15 cellular contexts compared by ENCODE assay signal in the genomic region with DNA sequence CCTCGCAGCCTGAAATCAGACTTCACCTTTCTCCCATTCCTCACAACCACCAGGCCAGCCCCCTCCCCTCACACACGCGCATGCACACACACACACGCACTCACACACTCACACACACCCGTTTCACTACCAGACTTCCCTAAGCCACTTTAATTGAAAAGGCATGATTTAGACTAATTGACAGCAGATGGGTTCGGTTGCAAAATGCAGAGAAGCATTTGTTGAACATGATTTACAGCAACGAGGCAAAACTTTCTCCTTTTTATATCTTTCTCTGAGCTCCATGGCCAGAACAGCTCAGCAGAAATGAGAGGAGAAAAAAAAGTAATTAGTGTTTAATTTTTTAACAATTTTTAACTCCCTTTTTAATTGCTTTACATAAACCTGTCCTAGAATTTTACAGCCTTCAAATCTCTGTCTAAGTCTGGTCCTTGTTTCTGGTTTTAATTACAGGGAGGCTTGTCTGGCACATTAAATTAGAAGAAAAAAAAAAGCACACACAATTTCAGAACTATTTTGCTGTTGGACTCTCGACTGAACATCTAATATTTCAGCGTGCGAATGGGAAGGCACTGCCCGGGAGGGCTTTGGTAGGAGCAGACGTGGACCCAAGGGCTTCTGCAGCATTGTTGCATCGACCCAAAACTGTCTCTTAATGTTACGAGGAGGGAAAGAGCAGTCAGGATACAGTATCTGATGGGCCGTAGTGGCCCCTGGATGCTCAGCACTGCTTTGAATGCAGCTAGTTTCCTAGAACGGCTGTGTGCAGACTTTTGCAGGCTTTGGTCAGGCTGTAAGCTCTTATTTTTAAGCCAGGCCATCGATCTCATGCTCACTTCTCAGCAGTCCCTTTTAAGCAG.
DNase-seq lines count a peak whose midpoint lies in the region; TF ChIP-seq lines count a peak whose summit lies in the region.
"Had no signal": no experiment of that assay in that cellular context is flagged by ENCODE, and none has a peak within 500 bp of the region (broad histone marks: within the 10 kb centered on the region; RNA-seq: fewer than 3 reads in every experiment).

No MANE protein-coding gene starts in this region.

- H3K27me3 ChIP-seq in transverse colon (no peaks in the 10 kb centered on the region), stomach (no peaks in the 10 kb centered on the region)

- WGBS in transverse colon (ENCODE audit: low coverage in 1 of 2), 2 donors, result 74 to 77% methylated on average over 11 to 17 of the region's 17 CpGs
- WGBS in stomach, 5 donors, result 76 to 88% (median 85%) methylated on average over 17 of the region's 17 CpGs

- no peak overlapping the region for H3K4me3 ChIP-seq in fibroblast of the aortic adventitia (ENCODE audit: low read depth, low read length)
- H3K4me3 ChIP-seq in transverse colon, result no peak overlapping the region
- H3K4me3 ChIP-seq in stomach, result no peak overlapping the region
- H3K4me3 ChIP-seq: esophagus muscularis mucosa, smooth muscle cell, upper lobe of left lung had no signal

- H3K27me3 Mint-ChIP-seq in MCF 10A (ENCODE audit: insufficient read depth, unreplicated experiment), result no peaks in the 10 kb centered on the region

- H3K9me3 Mint-ChIP-seq in MCF 10A (ENCODE audit: unreplicated experiment), result no peaks in the 10 kb centered on the region

- CTCF ChIA-PET in MCF 10A (lab: Yijun Ruan, JAX), result no interaction called here

- TF ChIP-seq POLR2A in transverse colon (IDR thresholded peaks at IDR 0.05), result no peak
- TF ChIP-seq POLR2A in stomach (IDR thresholded peaks at IDR 0.05), result no peak

- no peak for TF ChIP-seq EP300 in transverse colon (IDR thresholded peaks at IDR 0.05; ENCODE audit: low read depth)
- TF ChIP-seq EP300 in stomach (IDR thresholded peaks at IDR 0.05), result no peak

- H3K9me3 ChIP-seq in transverse colon (no peaks in the 10 kb centered on the region), stomach (no peaks in the 10 kb centered on the region)
- H3K9me3 ChIP-seq: esophagus muscularis mucosa, upper lobe of left lung had no signal

- POLR2A ChIA-PET in MCF 10A (lab: Yijun Ruan, JAX), result no interaction called here

- H3K27ac ChIP-seq in transverse colon (no peak overlapping the region), stomach (no peak overlapping the region)
- H3K27ac ChIP-seq: esophagus muscularis mucosa, RWPE1, upper lobe of left lung had no signal

- no TSS peak for BruUV-seq in MCF 10A (replicated peaks; lab: Mats Ljungman, UMichigan)

- H3K36me3 Mint-ChIP-seq in MCF 10A (ENCODE audit: insufficient read depth, unreplicated experiment), result no peaks in the 10 kb centered on the region

- no peaks in the 10 kb centered on the region for H3K4me1 ChIP-seq in transverse colon
- H3K4me1 ChIP-seq in stomach, result peaks cover 5 to 10% (median 7%) of the 10 kb centered on the region in 4 donors
- H3K4me1 ChIP-seq: upper lobe of left lung had no signal

- TF ChIP-seq CTCF in fibroblast of the aortic adventitia (IDR thresholded peaks at IDR 0.05; ENCODE audit: insufficient read depth, low read length) (no peak), MCF 10A (IDR thresholded peaks at IDR 0.05; ENCODE audit: unreplicated experiment) (no peak), transverse colon (IDR thresholded peaks at IDR 0.05) (no peak), GM10266 (IDR thresholded peaks at IDR 0.05; ENCODE audit: control insufficient read depth, insufficient read depth, low read depth, missing control alignments) (no peak), stomach (IDR thresholded peaks at IDR 0.05) (no peak)

- H3K4me1 Mint-ChIP-seq in MCF 10A (ENCODE audit: insufficient read depth, unreplicated experiment), result peaks cover 9% of the 10 kb centered on the region

- peak; percentile 14 for DNase-seq in activated effector memory CD4-positive, alpha-beta T cell treated with anti-CD3 and anti-CD28 coated beads, Interleukin-2, amount 50 U/mL, for 16 hours
- no peak for DNase-seq in activated effector memory CD4-positive, alpha-beta T cell treated with Interleukin-2 at 50 U/mL for 16 hours
- DNase-seq in NCI-H69 (lab: John Stamatoyannopoulos, UW), result peak; percentile 89
- peak; percentile 67 for DNase-seq in fibroblast of the aortic adventitia (ENCODE audit: low read depth)
- no peak for DNase-seq in MCF 10A (ENCODE audit: unreplicated experiment)
- no peak for DNase-seq in transverse colon
- DNase-seq in GM10266 (ENCODE audit: extremely low spot score), result no peak
- DNase-seq in stomach, result no peak
- DNase-seq: ACHN; activated CD4-positive, CD25-positive, alpha-beta regulatory T cell; activated naive CD4-positive, alpha-beta T cell; upper lobe of left lung had no signal

- no peak overlapping the region for H3K27ac Mint-ChIP-seq in MCF 10A (ENCODE audit: low read depth, unreplicated experiment)

- H3K36me3 ChIP-seq in transverse colon (no peaks in the 10 kb centered on the region), stomach (no peaks in the 10 kb centered on the region)
- H3K36me3 ChIP-seq: esophagus muscularis mucosa, upper lobe of left lung had no signal

- no peak overlapping the region for H3K4me3 Mint-ChIP-seq in MCF 10A (ENCODE audit: unreplicated experiment)

- intact Hi-C loops in MCF 10A (cut with micrococcal nuclease), result no loop called here
- intact Hi-C loops in transverse colon (cut with DNase I; ENCODE audit: low total_unique reads), result no loop called here
- intact Hi-C loops in stomach (cut with DNase I; ENCODE audit: low total_unique reads), result no loop called here

- in situ Hi-C loops in transverse colon (cut with MboI; ENCODE audit: low pct_ligation_motif_present in 1 of 4, low pct_unique_long_range_greater_than_20kb in 1 of 4, low sequenced_read_pairs in 3 of 4), result no loop called here

Comparison
In these comparisons a context has a peak if more than half of its experiments do, and no peak if none do; other contexts are left out.
1. DNase-seq: peak in activated effector memory CD4-positive, alpha-beta T cell treated with anti-CD3 and anti-CD28 coated beads, Interleukin-2, amount 50 U/mL, for 16 hours (single experiment), NCI-H69 (single experiment) and fibroblast of the aortic adventitia (single experiment); none in activated effector memory CD4-positive, alpha-beta T cell treated with Interleukin-2 at 50 U/mL for 16 hours (single experiment), MCF 10A (single experiment), transverse colon (single experiment), GM10266 (single experiment) and stomach (single experiment).